Comparison of ENCODE assay signal across 9 cellular contexts in the genomic region with DNA sequence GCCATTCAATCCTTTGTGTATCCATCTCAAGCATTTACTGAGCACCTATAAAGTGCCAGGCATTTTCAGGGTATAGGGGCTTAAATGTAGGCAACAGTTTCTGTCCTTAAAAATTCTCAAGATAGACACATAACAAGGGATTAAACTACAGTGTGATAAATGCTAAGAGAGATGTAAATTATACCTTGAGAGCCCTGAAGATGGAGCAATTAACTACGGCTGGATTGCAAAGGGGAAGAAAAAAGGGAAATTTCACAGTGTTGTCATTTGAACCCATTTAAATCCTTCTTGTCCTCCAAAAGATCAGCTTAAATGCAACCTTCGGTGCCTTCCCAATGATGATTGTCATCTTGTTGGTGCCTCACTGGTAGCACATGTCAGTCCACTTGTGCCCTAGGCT. TPM values are rescaled to one million over a fixed set of nuclear protein-coding genes. Genes with fewer than 3 reads are reported as not detected.
A peak's percentile ranks its signal among the peaks of the same experiment; 100 is the strongest.
DNase-seq lines count a peak whose midpoint lies in the region; ATAC-seq and TF ChIP-seq lines count a peak whose summit lies in the region.
"Had no signal": no experiment of that assay in that cellular context is flagged by ENCODE, and none has a peak within 500 bp of the region (broad histone marks: within the 10 kb centered on the region; RNA-seq: fewer than 3 reads in every experiment).

No MANE protein-coding gene starts in this region.

- H3K4me3 ChIP-seq in BE2C (ENCODE audit: low read depth, low read length) (peak overlapping the region; percentile 32; the same call in 1 of the 2 replicates), muscle layer of colon (ENCODE audit: low read depth in 1 of 2, low read length in 2 of 2) (peak overlapping the region in 1 of 2 donors; percentile 66)

- DNase-seq in BE2C (no peak), mesothelial cell of epicardium (ENCODE audit: low spot score in 2 of 2, unreplicated experiment in 2 of 2) (no peak), SKM-1 (lab: John Stamatoyannopoulos, UW; ENCODE audit: unreplicated experiment) (no peak)
- DNase-seq in effector CD8-positive, alpha-beta T cell (lab: John Stamatoyannopoulos, UW) = no peak

- H3K4me1 Mint-ChIP-seq in activated naive CD8-positive, alpha-beta T cell (ENCODE audit: low read depth) = peaks cover 48% of the 10 kb centered on the region
- peaks cover 30% of the 10 kb centered on the region for H3K4me1 Mint-ChIP-seq in mesothelial cell of epicardium

- peak overlapping the region; percentile 2 for H3K9ac ChIP-seq in muscle layer of colon (ENCODE audit: low read length)

- no peak overlapping the region for H3K27ac ChIP-seq in muscle layer of colon (ENCODE audit: low read depth, low read length)

- H3K9me3 ChIP-seq in BE2C (no peaks in the 10 kb centered on the region), muscle layer of colon (ENCODE audit: low read length) (no peaks in the 10 kb centered on the region)
- H3K9me3 ChIP-seq: gastroesophageal sphincter had no signal

- H3K4me3 Mint-ChIP-seq in activated naive CD8-positive, alpha-beta T cell = peak overlapping the region; percentile 89
- H3K4me3 Mint-ChIP-seq in mesothelial cell of epicardium = no peak overlapping the region

- ATAC-seq in HG03108 (IDR thresholded peaks at IDR 0.05; ENCODE audit: unreplicated experiment) = peak; percentile 1
- ATAC-seq in GM18858 (IDR thresholded peaks at IDR 0.05; ENCODE audit: unreplicated experiment) = no peak

- H3K27me3 ChIP-seq in BE2C = no peaks in the 10 kb centered on the region
- no peaks in the 10 kb centered on the region for H3K27me3 ChIP-seq in muscle layer of colon (ENCODE audit: control insufficient read depth in 1 of 2, insufficient read depth in 2 of 2, low read length in 2 of 2)
- H3K27me3 ChIP-seq: gastroesophageal sphincter had no signal

- H3K4me1 ChIP-seq in BE2C = no peaks in the 10 kb centered on the region
- peaks cover 38% of the 10 kb centered on the region for H3K4me1 ChIP-seq in muscle layer of colon (ENCODE audit: insufficient read depth, low read length)

- TF ChIP-seq CTCF in BE2C (IDR thresholded peaks at IDR 0.05; ENCODE audit: low read depth, low read length) (no peak), mesothelial cell of epicardium (IDR thresholded peaks at IDR 0.05; ENCODE audit: unreplicated experiment) (no peak)

- H3K27me3 Mint-ChIP-seq in activated naive CD8-positive, alpha-beta T cell = no peaks in the 10 kb centered on the region
- no peaks in the 10 kb centered on the region for H3K27me3 Mint-ChIP-seq in mesothelial cell of epicardium (ENCODE audit: low read depth)

- H3K36me3 ChIP-seq in BE2C = no peaks in the 10 kb centered on the region
- H3K36me3 ChIP-seq in muscle layer of colon (ENCODE audit: insufficient read depth, low read length) = no peaks in the 10 kb centered on the region
- H3K36me3 ChIP-seq: gastroesophageal sphincter had no signal

- H3K27ac Mint-ChIP-seq in activated naive CD8-positive, alpha-beta T cell = peak overlapping the region; percentile 93
- no peak overlapping the region for H3K27ac Mint-ChIP-seq in mesothelial cell of epicardium

- H3K36me3 Mint-ChIP-seq in activated naive CD8-positive, alpha-beta T cell = peaks cover 9% of the 10 kb centered on the region
- no peaks in the 10 kb centered on the region for H3K36me3 Mint-ChIP-seq in mesothelial cell of epicardium

- H3K9me3 Mint-ChIP-seq in activated naive CD8-positive, alpha-beta T cell (ENCODE audit: low read depth) = no peaks in the 10 kb centered on the region
- H3K9me3 Mint-ChIP-seq in mesothelial cell of epicardium = no peaks in the 10 kb centered on the region

RNA-seq across cellular contexts. Expression of gene IL26, which starts 11.5 kb away (rescaled TPM):
- polyA plus RNA-seq in BE2C (2012; ENCODE audit: insufficient read depth, insufficient read length, low read depth) = not detected
- total RNA-seq in mesothelial cell of epicardium = not detected in 3 replicates
- total RNA-seq: gastroesophageal sphincter had no signal

RNA-seq across cellular contexts. Expression of gene IL22, which starts 16.3 kb away (rescaled TPM):
- not detected for polyA plus RNA-seq in BE2C (2012; ENCODE audit: insufficient read depth, insufficient read length, low read depth)
- not detected in 3 replicates for total RNA-seq in mesothelial cell of epicardium
- total RNA-seq: gastroesophageal sphincter had no signal
